ENCODE assay signal across 21 cellular contexts in the genomic region with DNA sequence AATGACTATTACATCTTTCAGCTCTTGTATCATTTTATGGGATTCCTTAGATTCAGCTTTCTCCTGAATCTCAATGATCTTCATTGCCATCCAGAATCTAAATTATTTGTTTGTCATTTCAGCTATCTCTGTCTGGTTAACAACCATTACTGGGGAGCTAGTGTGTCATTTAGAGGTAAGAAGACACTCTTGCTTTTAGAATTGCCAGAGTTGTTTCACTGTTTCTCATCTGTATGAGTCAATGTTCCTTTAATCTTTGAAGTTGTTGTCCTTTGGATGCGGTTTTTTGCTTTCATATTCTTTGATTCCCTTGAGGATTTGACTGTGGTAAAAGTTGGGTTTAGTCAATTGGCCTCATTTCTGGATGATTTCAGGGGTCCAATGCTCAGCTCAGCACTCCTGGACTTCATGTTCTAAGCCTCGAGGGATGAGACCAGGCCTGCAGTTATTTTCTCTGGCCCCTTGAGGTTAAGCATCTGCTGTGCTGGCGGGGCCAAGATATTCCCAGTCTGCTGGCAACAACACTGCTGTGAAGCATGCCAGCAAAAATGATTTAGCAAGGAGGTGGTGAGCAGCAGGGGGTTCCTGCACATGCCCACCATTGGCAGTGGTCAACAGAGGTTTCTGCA.
DNase-seq lines count a peak whose midpoint lies in the region; ATAC-seq and TF ChIP-seq lines count a peak whose summit lies in the region.
"Had no signal": no experiment of that assay in that cellular context is flagged by ENCODE, and none has a peak within 500 bp of the region (broad histone marks: within the 10 kb centered on the region; RNA-seq: fewer than 3 reads in every experiment).

No MANE protein-coding gene starts in this region.

- no peaks in the 10 kb centered on the region for H3K36me3 Mint-ChIP-seq in activated naive CD4-positive, alpha-beta T cell treated with anti-CD3 and anti-CD28 coated beads, Interleukin-2, amount 50 U/mL, for 72 hours
- no peaks in the 10 kb centered on the region for H3K36me3 Mint-ChIP-seq in stimulated activated memory B cell treated with anti-CD40 and anti-IgM and Interleukin-4, amounts not matched to agents 10 μg/mL and 1 μg/mL and 100 μg/mL, for 72 hours
- H3K36me3 Mint-ChIP-seq: CD4-positive, alpha-beta memory T cell; stimulated activated effector memory CD8-positive, alpha-beta T cell treated with anti-CD3 and anti-CD28 coated beads, Interleukin-12 subunit alpha, Interleukin-12 subunit beta, amount 100 ng/mL, for 72 hours had no signal

- no peak overlapping the region for H3K4me3 Mint-ChIP-seq in stimulated activated memory B cell treated with anti-CD40 and anti-IgM and Interleukin-4, amounts not matched to agents 10 μg/mL and 1 μg/mL and 100 μg/mL, for 72 hours
- H3K4me3 Mint-ChIP-seq: CD4-positive, alpha-beta memory T cell; effector memory CD8-positive, alpha-beta T cell; H9; stimulated activated effector memory CD8-positive, alpha-beta T cell treated with anti-CD3 and anti-CD28 coated beads, Interleukin-12 subunit alpha, Interleukin-12 subunit beta, amount 100 ng/mL, for 72 hours had no signal

- no peaks in the 10 kb centered on the region for H3K4me1 Mint-ChIP-seq in stimulated activated memory B cell treated with anti-CD40 and anti-IgM and Interleukin-4, amounts not matched to agents 10 μg/mL and 1 μg/mL and 100 μg/mL, for 72 hours
- H3K4me1 Mint-ChIP-seq: CD4-positive, alpha-beta memory T cell; H9; stimulated activated effector memory CD8-positive, alpha-beta T cell treated with anti-CD3 and anti-CD28 coated beads, Interleukin-12 subunit alpha, Interleukin-12 subunit beta, amount 100 ng/mL, for 72 hours had no signal

- H3K9me3 Mint-ChIP-seq in activated naive CD4-positive, alpha-beta T cell treated with anti-CD3 and anti-CD28 coated beads, Interleukin-2, amount 50 U/mL, for 72 hours, result peaks cover 4 to 8% of the 10 kb centered on the region in 2 donors
- peaks cover 13% of the 10 kb centered on the region for H3K9me3 Mint-ChIP-seq in stimulated activated memory B cell treated with anti-CD40 and anti-IgM and Interleukin-4, amounts not matched to agents 10 μg/mL and 1 μg/mL and 100 μg/mL, for 72 hours
- H3K9me3 Mint-ChIP-seq: stimulated activated effector memory CD8-positive, alpha-beta T cell treated with anti-CD3 and anti-CD28 coated beads, Interleukin-12 subunit alpha, Interleukin-12 subunit beta, amount 100 ng/mL, for 72 hours had no signal

- intact Hi-C loops in tibial artery (cut with DNase I; ENCODE audit: low total_unique reads), result no loop called here

- no peak for TF ChIP-seq CTCF in tibial artery (IDR thresholded peaks at IDR 0.05)

- H3K36me3 ChIP-seq in tibial artery, result no peaks in the 10 kb centered on the region
- H3K36me3 ChIP-seq: neutrophil had no signal

- peak overlapping the region in 1 of 2 donors; percentile 35 for H3K27ac ChIP-seq in tibial artery
- H3K27ac ChIP-seq: A549, neutrophil had no signal

- no peak overlapping the region for H3K27ac Mint-ChIP-seq in activated naive CD4-positive, alpha-beta T cell treated with anti-CD3 and anti-CD28 coated beads, Interleukin-2, amount 50 U/mL, for 72 hours
- no peak overlapping the region for H3K27ac Mint-ChIP-seq in stimulated activated memory B cell treated with anti-CD40 and anti-IgM and Interleukin-4, amounts not matched to agents 10 μg/mL and 1 μg/mL and 100 μg/mL, for 72 hours
- H3K27ac Mint-ChIP-seq: CD4-positive, alpha-beta memory T cell; effector memory CD8-positive, alpha-beta T cell; stimulated activated effector memory CD8-positive, alpha-beta T cell treated with anti-CD3 and anti-CD28 coated beads, Interleukin-12 subunit alpha, Interleukin-12 subunit beta, amount 100 ng/mL, for 72 hours had no signal

- no peak overlapping the region for H3K4me3 ChIP-seq in tibial artery
- H3K4me3 ChIP-seq: A549, skin epidermis had no signal

- H3K27me3 ChIP-seq in tibial artery, result no peaks in the 10 kb centered on the region
- H3K27me3 ChIP-seq: neutrophil had no signal

- H3K4me1 ChIP-seq in tibial artery, result peaks cover 0 to 18% (median 2%) of the 10 kb centered on the region in 4 donors
- H3K4me1 ChIP-seq: A549 had no signal

- no peaks in the 10 kb centered on the region for H3K9me3 ChIP-seq in tibial artery
- H3K9me3 ChIP-seq: A549, neutrophil had no signal

- no peaks in the 10 kb centered on the region for H3K27me3 Mint-ChIP-seq in stimulated activated memory B cell treated with anti-CD40 and anti-IgM and Interleukin-4, amounts not matched to agents 10 μg/mL and 1 μg/mL and 100 μg/mL, for 72 hours
- H3K27me3 Mint-ChIP-seq: CD4-positive, alpha-beta memory T cell; effector memory CD8-positive, alpha-beta T cell had no signal

- peak in 1 of 2 donors; percentile 7 for DNase-seq in activated naive CD4-positive, alpha-beta T cell treated with anti-CD3 and anti-CD28 coated beads, Interleukin-2, amount 50 U/mL, for 72 hours (ENCODE audit: low spot score in 2 of 2)
- no peak for DNase-seq in activated naive CD4-positive, alpha-beta T cell treated with anti-CD3 and anti-CD28 coated beads, Interleukin-2, amount 50 U/mL, for 16 hours
- peak; percentile 91 for DNase-seq in brain pericyte (ENCODE audit: low read depth, low spot score)
- peak; percentile 35 for DNase-seq in iris pigment epithelial cell (ENCODE audit: low read depth)
- peak; percentile 24 to 76 for DNase-seq in tibial artery
- DNase-seq in cortex of kidney (lab: John Stamatoyannopoulos, UW), result no peak
- DNase-seq: activated CD4-positive, CD25-positive, alpha-beta regulatory T cell; activated naive CD4-positive, alpha-beta T cell; caudate nucleus; CD4-positive, alpha-beta memory T cell; effector memory CD8-positive, alpha-beta T cell; foreskin melanocyte; H9; mesendoderm; T-helper 1 cell had no signal

- peak; percentile 26 to 96 for ATAC-seq in activated naive CD4-positive, alpha-beta T cell treated with anti-CD3 and anti-CD28 coated beads, Interleukin-2, amount 50 U/mL, for 72 hours
- no peak for ATAC-seq in stimulated activated memory B cell treated with anti-CD40 and anti-IgM and Interleukin-4, amounts not matched to agents 10 μg/mL and 1 μg/mL and 100 μg/mL, for 72 hours
- no peak for ATAC-seq in GM21786 (IDR thresholded peaks at IDR 0.05; ENCODE audit: unreplicated experiment)
- ATAC-seq: A549; effector memory CD8-positive, alpha-beta T cell; stimulated activated effector memory CD8-positive, alpha-beta T cell treated with anti-CD3 and anti-CD28 coated beads, Interleukin-12 subunit alpha, Interleukin-12 subunit beta, amount 100 ng/mL, for 72 hours had no signal

Comparison
In these comparisons a context has a peak if more than half of its experiments do, and no peak if none do; other contexts are left out.
1. ATAC-seq: peak in activated naive CD4-positive, alpha-beta T cell treated with anti-CD3 and anti-CD28 coated beads, Interleukin-2, amount 50 U/mL, for 72 hours (2 of 2); none in stimulated activated memory B cell treated with anti-CD40 and anti-IgM and Interleukin-4, amounts not matched to agents 10 μg/mL and 1 μg/mL and 100 μg/mL, for 72 hours (single experiment) and GM21786 (single experiment).
2. DNase-seq: peak in brain pericyte (single experiment), iris pigment epithelial cell (single experiment) and tibial artery (2 of 2); none in activated naive CD4-positive, alpha-beta T cell treated with anti-CD3 and anti-CD28 coated beads, Interleukin-2, amount 50 U/mL, for 16 hours (single experiment) and cortex of kidney (single experiment).